In genomic region chr10:77472146-77472545, GRCh38 we compare ENCODE assay signal across 31 cellular contexts.
"Had no signal": no experiment of that assay in that cellular context is flagged by ENCODE, and none has a peak within 500 bp of the region (broad histone marks: within the 10 kb centered on the region; RNA-seq: fewer than 3 reads in every experiment).

No MANE protein-coding gene starts in this region.

- H2AFZ ChIP-seq: hepatocyte, neural progenitor cell, parathyroid adenoma had no signal

- H3K9me3 ChIP-seq: colonic mucosa, gastroesophageal sphincter, heart left ventricle, mucosa of descending colon, prostate gland, right atrium auricular region, spleen, thoracic aorta, tibial nerve, upper lobe of right lung, uterus had no signal

- H3K36me3 ChIP-seq: colonic mucosa, gastroesophageal sphincter, heart left ventricle, neural progenitor cell, prostate gland, right atrium auricular region, spleen, thoracic aorta, tibial nerve, upper lobe of right lung, uterus had no signal

- H3K4me3 ChIP-seq: colonic mucosa, gastroesophageal sphincter, heart left ventricle, hepatocyte, lung, mucosa of descending colon, neural progenitor cell, prostate gland, right atrium auricular region, sigmoid colon, spleen, thoracic aorta, tibial nerve, upper lobe of right lung, uterus had no signal

- H3K36me3 Mint-ChIP-seq: memory B cell; mesothelial cell of epicardium; naive B cell; neural progenitor cell; stimulated activated memory B cell treated with anti-CD40 and anti-IgM and Interleukin-4, amounts not matched to agents 10 μg/mL and 1 μg/mL and 100 μg/mL, for 72 hours had no signal

- H3K4me3 Mint-ChIP-seq: dendritic cell treated with granulocyte-macrophage colony-stimulating factor and Interleukin-4, amounts not matched to agents 40 ng/mL and 50 ng/mL, for 4 days; endodermal cell; memory B cell; mesothelial cell of epicardium; naive B cell; nephron; neural progenitor cell; stimulated activated memory B cell treated with anti-CD40 and anti-IgM and Interleukin-4, amounts not matched to agents 10 μg/mL and 1 μg/mL and 100 μg/mL, for 72 hours had no signal

- ATAC-seq: esophagus mucosa; foreskin keratinocyte; gastroesophageal sphincter; heart left ventricle; left lobe of liver; mucosa of descending colon; stimulated activated memory B cell treated with anti-CD40 and anti-IgM and Interleukin-4, amounts not matched to agents 10 μg/mL and 1 μg/mL and 100 μg/mL, for 72 hours; stimulated activated naive CD8-positive, alpha-beta T cell treated with anti-CD3 and anti-CD28 coated beads, Interleukin-15, Interleukin-2, amounts not matched to agents 100 U/mL and 50 U/mL, for 24 hours; upper lobe of right lung had no signal

- H3K4me1 ChIP-seq: colonic mucosa, foreskin keratinocyte, heart left ventricle, neural progenitor cell, parathyroid adenoma, prostate gland, right atrium auricular region, spleen, tibial nerve, upper lobe of right lung, uterus had no signal

- H3K27me3 ChIP-seq: colonic mucosa, foreskin keratinocyte, gastroesophageal sphincter, heart left ventricle, hepatocyte, neural progenitor cell, right atrium auricular region, sigmoid colon, spleen, tibial nerve, upper lobe of right lung, uterus had no signal

- H3K4me2 ChIP-seq: hepatocyte, neural progenitor cell had no signal

- H3K27ac Mint-ChIP-seq: dendritic cell treated with granulocyte-macrophage colony-stimulating factor and Interleukin-4, amounts not matched to agents 40 ng/mL and 50 ng/mL, for 4 days; endodermal cell; memory B cell; mesothelial cell of epicardium; naive B cell; nephron; neural progenitor cell; stimulated activated memory B cell treated with anti-CD40 and anti-IgM and Interleukin-4, amounts not matched to agents 10 μg/mL and 1 μg/mL and 100 μg/mL, for 72 hours had no signal

- H3K9me3 Mint-ChIP-seq: dendritic cell treated with granulocyte-macrophage colony-stimulating factor and Interleukin-4, amounts not matched to agents 40 ng/mL and 50 ng/mL, for 4 days; endodermal cell; memory B cell; mesothelial cell of epicardium; naive B cell; nephron; neural progenitor cell; stimulated activated memory B cell treated with anti-CD40 and anti-IgM and Interleukin-4, amounts not matched to agents 10 μg/mL and 1 μg/mL and 100 μg/mL, for 72 hours had no signal

- H3K27ac ChIP-seq: colonic mucosa, epithelial cell of prostate, foreskin keratinocyte, heart left ventricle, hepatocyte, neural progenitor cell, parathyroid adenoma, prostate gland, right atrium auricular region, spleen, thoracic aorta, tibial nerve, upper lobe of right lung, uterus had no signal

- DNase-seq: colonic mucosa; effector CD8-positive, alpha-beta T cell; endodermal cell; foreskin keratinocyte; heart left ventricle; kidney; mucosa of descending colon; naive B cell; sigmoid colon; spleen; stimulated activated CD4-positive, alpha-beta T cell treated with anti-CD3 and anti-CD28 coated beads, Interleukin-4, amount 100 ng/mL, for 4 hours; stimulated activated naive CD8-positive, alpha-beta T cell treated with anti-CD3 and anti-CD28 coated beads, Interleukin-15, Interleukin-2, amounts not matched to agents 100 U/mL and 50 U/mL, for 24 hours; upper lobe of right lung; uterus had no signal

- H3K4me1 Mint-ChIP-seq: memory B cell; naive B cell; stimulated activated memory B cell treated with anti-CD40 and anti-IgM and Interleukin-4, amounts not matched to agents 10 μg/mL and 1 μg/mL and 100 μg/mL, for 72 hours had no signal

- H3K27me3 Mint-ChIP-seq: memory B cell; naive B cell; stimulated activated memory B cell treated with anti-CD40 and anti-IgM and Interleukin-4, amounts not matched to agents 10 μg/mL and 1 μg/mL and 100 μg/mL, for 72 hours had no signal

- H3K9ac ChIP-seq: neural progenitor cell, parathyroid adenoma had no signal
